17 cellular contexts compared by ENCODE assay signal in the genomic region with DNA sequence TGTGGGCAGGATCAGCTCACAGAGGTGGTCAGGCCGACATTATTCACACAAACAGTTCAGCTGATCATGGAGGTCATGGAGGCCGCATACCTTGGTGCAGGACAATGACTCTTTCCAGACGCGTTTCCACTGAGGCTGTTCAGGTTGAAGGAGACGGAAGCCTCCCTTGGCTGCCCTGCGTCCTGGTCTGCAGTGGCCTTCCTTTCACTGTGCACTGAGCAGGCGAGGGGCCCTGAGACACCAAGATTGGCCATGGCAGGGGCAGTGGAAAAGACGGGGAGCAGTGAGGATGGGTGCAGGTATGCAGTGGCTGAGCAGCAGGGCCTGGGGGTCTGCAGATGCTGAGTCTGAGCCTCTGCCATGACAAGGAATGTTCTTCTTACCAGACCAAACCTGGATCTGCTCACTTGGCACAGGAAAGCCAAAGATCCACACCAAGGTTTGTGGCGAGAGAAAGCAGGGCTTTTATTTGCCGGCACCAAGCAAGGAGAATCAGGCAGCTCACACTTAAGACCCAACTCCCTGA.
DNase-seq lines count a peak whose midpoint lies in the region; ATAC-seq and TF ChIP-seq lines count a peak whose summit lies in the region.
"Had no signal": no experiment of that assay in that cellular context is flagged by ENCODE, and none has a peak within 500 bp of the region (broad histone marks: within the 10 kb centered on the region; RNA-seq: fewer than 3 reads in every experiment).

No MANE protein-coding gene starts in this region.

- H3K36me3 ChIP-seq in right atrium auricular region (no peaks in the 10 kb centered on the region), neuronal stem cell (replicated peaks in 1 of 2; ENCODE audit: control insufficient read depth in 2 of 2, insufficient read depth in 2 of 2, low read length in 2 of 2) (no peaks in the 10 kb centered on the region), vagina (no peaks in the 10 kb centered on the region), uterus (no peaks in the 10 kb centered on the region)

- no peak overlapping the region for H2BK15ac ChIP-seq in neuronal stem cell (ENCODE audit: low read length)

- no peak for TF ChIP-seq CTCF in right atrium auricular region (IDR thresholded peaks at IDR 0.05)
- no peak for TF ChIP-seq CTCF in vagina (IDR thresholded peaks at IDR 0.05)
- TF ChIP-seq CTCF in uterus (IDR thresholded peaks at IDR 0.05): no peak

- no peaks in the 10 kb centered on the region for H3K79me1 ChIP-seq in neuronal stem cell (ENCODE audit: low read depth, low read length)

- H3K9me3 ChIP-seq in right atrium auricular region (peaks cover 0 to 17% of the 10 kb centered on the region in 2 donors), right cardiac atrium (ENCODE audit: control insufficient read depth, low read length) (peaks cover 3% of the 10 kb centered on the region), neuronal stem cell (replicated peaks in 1 of 2; ENCODE audit: control insufficient read depth in 2 of 2, insufficient read depth in 1 of 2, low read depth in 1 of 2, low read length in 2 of 2) (peaks cover 0 to 17% of the 10 kb centered on the region in 2 donors), vagina (no peaks in the 10 kb centered on the region), uterus (no peaks in the 10 kb centered on the region)
- H3K9me3 ChIP-seq: A549 had no signal

- H2BK5ac ChIP-seq in neuronal stem cell (ENCODE audit: low read length): no peak overlapping the region

- intact Hi-C loops in right cardiac atrium (cut with DNase I) (no loop called here), vagina (cut with DNase I) (no loop called here), uterus (cut with DNase I; ENCODE audit: low total_unique reads) (no loop called here)

- no peak overlapping the region for H3K9ac ChIP-seq in neuronal stem cell (ENCODE audit: low read depth, low read length, poor library complexity)

- no peak overlapping the region for H3K4me2 ChIP-seq in neuronal stem cell (ENCODE audit: insufficient read depth, low read length, poor library complexity, severe bottlenecking)
- H3K4me2 ChIP-seq: A549, GM23338 had no signal

- no peak overlapping the region for H3K23ac ChIP-seq in neuronal stem cell (ENCODE audit: low read depth, low read length, poor library complexity)

- ATAC-seq in right cardiac atrium: no peak
- ATAC-seq: A549, GM23338 had no signal

- TF ChIP-seq POLR2A in vagina (IDR thresholded peaks at IDR 0.05) (no peak), uterus (IDR thresholded peaks at IDR 0.05) (no peak)

- H3K14ac ChIP-seq in neuronal stem cell (ENCODE audit: low read length): no peak overlapping the region

- no peak overlapping the region for H3K27ac ChIP-seq in right atrium auricular region
- no peak overlapping the region for H3K27ac ChIP-seq in right cardiac atrium (ENCODE audit: low read length)
- H3K27ac ChIP-seq in neuronal stem cell (replicated peaks; ENCODE audit: low read length): no peak overlapping the region
- no peak overlapping the region for H3K27ac ChIP-seq in vagina
- no peak overlapping the region for H3K27ac ChIP-seq in uterus
- H3K27ac ChIP-seq: 22Rv1, A549, C4-2B had no signal

- H4K91ac ChIP-seq in neuronal stem cell (ENCODE audit: low read depth, low read length, poor library complexity): no peak overlapping the region

- no peak overlapping the region for H4K8ac ChIP-seq in neuronal stem cell (ENCODE audit: low read depth, low read length)

- 82% methylated on average over 10 of the region's 10 CpGs for WGBS in right cardiac atrium
- WGBS in neuronal stem cell (ENCODE audit: extremely low coverage in 2 of 2, insufficient read length in 2 of 2, insufficient replicate concordance in 1 of 2), 2 donors: no CpG with 5 or more reads among the region's 10 CpGs

- no peak overlapping the region for H3K4ac ChIP-seq in neuronal stem cell (ENCODE audit: low read length)

- no peak overlapping the region for H2BK12ac ChIP-seq in neuronal stem cell (ENCODE audit: low read length)

- H3K4me1 ChIP-seq in right atrium auricular region (no peaks in the 10 kb centered on the region), right cardiac atrium (ENCODE audit: control insufficient read depth, insufficient read depth, low read length) (no peaks in the 10 kb centered on the region), neuronal stem cell (ENCODE audit: control insufficient read depth in 2 of 2, insufficient read depth in 1 of 2, low read depth in 1 of 2, low read length in 2 of 2) (peaks cover 0 to 10% of the 10 kb centered on the region in 2 donors), vagina (no peaks in the 10 kb centered on the region), uterus (no peaks in the 10 kb centered on the region)
- H3K4me1 ChIP-seq: A549, Caco-2 had no signal

- H2AFZ ChIP-seq in neuronal stem cell (ENCODE audit: low read length): no peak overlapping the region
- H2AFZ ChIP-seq: GM23338 had no signal

- no peaks in the 10 kb centered on the region for H3K27me3 ChIP-seq in right atrium auricular region
- no peaks in the 10 kb centered on the region for H3K27me3 ChIP-seq in right cardiac atrium (ENCODE audit: control insufficient read depth, insufficient read depth)
- H3K27me3 ChIP-seq in neuronal stem cell (ENCODE audit: control insufficient read depth in 3 of 3, insufficient read depth in 3 of 3, low read depth in 1 of 3, low read length in 3 of 3): no peaks in the 10 kb centered on the region
- no peaks in the 10 kb centered on the region for H3K27me3 ChIP-seq in vagina
- H3K27me3 ChIP-seq in uterus: no peaks in the 10 kb centered on the region

- no peak overlapping the region for H2AK5ac ChIP-seq in neuronal stem cell (ENCODE audit: low read depth, low read length)

- H3K18ac ChIP-seq in neuronal stem cell (ENCODE audit: low read length): peak overlapping the region; percentile 51

- DNase-seq in activated CD8-positive, alpha-beta memory T cell treated with anti-CD3 and anti-CD28 coated beads for 24 hours: peak; percentile 19
- DNase-seq in activated CD8-positive, alpha-beta memory T cell treated with anti-CD3 and anti-CD28 coated beads, Interleukin-2, amount 50 U/mL, for 4 hours: no peak
- DNase-seq in right atrium auricular region (ENCODE audit: low spot score) (peak; percentile 50), right cardiac atrium (no peak), neuronal stem cell (ENCODE audit: low spot score) (no peak), vagina (ENCODE audit: extremely low spot score in 2 of 2) (peak; percentile 54 to 96), uterus (no peak)
- no peak for DNase-seq in stimulated activated CD4-positive, alpha-beta T cell treated with anti-CD3 and anti-CD28 coated beads, Interleukin-15, amount 100 ng/mL, for 24 hours
- DNase-seq: AML-193; Caco-2; CD4-positive, alpha-beta T cell; GDM1; H7 had no signal

- H2BK120ac ChIP-seq in neuronal stem cell (ENCODE audit: low read depth, low read length): no peak overlapping the region

- H3K4me3 ChIP-seq in right atrium auricular region (no peak overlapping the region), right cardiac atrium (ENCODE audit: low read length) (no peak overlapping the region), neuronal stem cell (ENCODE audit: low read length in 2 of 2) (no peak overlapping the region), vagina (no peak overlapping the region), uterus (no peak overlapping the region)
- H3K4me3 ChIP-seq: A549, GM23338 had no signal

Comparison
In these comparisons a context has a peak if more than half of its experiments do, and no peak if none do; other contexts are left out.
1. DNase-seq: peak in activated CD8-positive, alpha-beta memory T cell treated with anti-CD3 and anti-CD28 coated beads for 24 hours (single experiment), right atrium auricular region (single experiment) and vagina (2 of 2); none in activated CD8-positive, alpha-beta memory T cell treated with anti-CD3 and anti-CD28 coated beads, Interleukin-2, amount 50 U/mL, for 4 hours (single experiment), right cardiac atrium (0 of 3), neuronal stem cell (single experiment), stimulated activated CD4-positive, alpha-beta T cell treated with anti-CD3 and anti-CD28 coated beads, Interleukin-15, amount 100 ng/mL, for 24 hours (single experiment) and uterus (0 of 2).